21 cellular contexts compared by ENCODE assay signal in genomic region chr18:34544930-34545329, GRCh38.
DNase-seq lines count a peak whose midpoint lies in the region; ATAC-seq, FAIRE-seq and TF ChIP-seq lines count a peak whose summit lies in the region.
"Had no signal": no experiment of that assay in that cellular context is flagged by ENCODE, and none has a peak within 500 bp of the region (broad histone marks: within the 10 kb centered on the region; RNA-seq: fewer than 3 reads in every experiment).

No MANE protein-coding gene starts in this region.

- no peak for TF ChIP-seq CTCF in H1 (IDR thresholded peaks at IDR 0.05; ENCODE audit: control extremely low read depth in 1 of 3, insufficient read depth in 1 of 3, low read depth in 1 of 3, low read length in 3 of 3)
- TF ChIP-seq CTCF in spleen (IDR thresholded peaks at IDR 0.05 in 8 of 11, conservative IDR thresholded peaks at IDR 0.05 in 3 of 11), result no peak

- no peak overlapping the region for H3K56ac ChIP-seq in H1 (replicated peaks; ENCODE audit: insufficient read length, low read depth, low read length)

- H4K91ac ChIP-seq in H1 (replicated peaks; ENCODE audit: insufficient read length, low read length), result peak overlapping the region; percentile 15

- CTCF ChIA-PET in H1 (lab: Charles Lee; ENCODE audit: partially characterized antibody), result interaction anchor here (0.8 kb wide), 2 partner anchors 39 to 116 kb away, joined by 3 read pairs; no protein-coding TSS in a partner anchor

- FAIRE-seq in H1 (lab: Jason Lieb, UNC), result no peak
- FAIRE-seq: GM12878, GM19239, K562, RCC 7860 had no signal

- H3K27me3 ChIP-seq in H1 (replicated peaks in 1 of 4; ENCODE audit: control insufficient read depth in 3 of 4, extremely low read depth in 1 of 4, insufficient read depth in 3 of 4, low read length in 3 of 4), result no peaks in the 10 kb centered on the region
- no peaks in the 10 kb centered on the region for H3K27me3 ChIP-seq in spleen (replicated peaks in 1 of 7)

- no peaks in the 10 kb centered on the region for H3K9me3 ChIP-seq in H1 (ENCODE audit: insufficient read depth in 2 of 2, low read depth in 1 of 2, low read length in 1 of 2)
- no peaks in the 10 kb centered on the region for H3K9me3 ChIP-seq in spleen

- H3K27ac ChIP-seq in H1 (ENCODE audit: low read depth, low read length) (no peak overlapping the region), spleen (no peak overlapping the region)
- H3K27ac ChIP-seq: GM23248 had no signal

- no peak overlapping the region for H3K4me2 ChIP-seq in H1 (ENCODE audit: insufficient read depth in 1 of 2, low read depth in 2 of 2, low read length in 2 of 2)

- no peaks in the 10 kb centered on the region for H3K36me3 ChIP-seq in H1 (ENCODE audit: control insufficient read depth in 2 of 4, insufficient read depth in 4 of 4, low read length in 3 of 4)
- no peaks in the 10 kb centered on the region for H3K36me3 ChIP-seq in spleen

- TF ChIP-seq EP300 in H1 (IDR thresholded peaks at IDR 0.05; ENCODE audit: borderline replicate concordance in 1 of 2, low read depth in 2 of 2, low read length in 2 of 2), result no peak

- no peaks in the 10 kb centered on the region; the same call in 1 of the 2 replicates for H3K23me2 ChIP-seq in H1 (ENCODE audit: low read depth, low read length)

- no peak overlapping the region for H3K27ac Mint-ChIP-seq in activated T-helper 17 cell treated with anti-CD3 and anti-CD28 coated beads, Interleukin-2, amount 50 U/mL, for 72 hours
- H3K27ac Mint-ChIP-seq: B cell; T-helper 2 cell treated with Interferon-gamma antibody and Interleukin-4, amounts not matched to agents 5 μg/mL and 100 μg/mL, for 36 hours had no signal

- intact Hi-C loops in spleen (cut with DNase I; ENCODE audit: low total_unique reads), result no loop called here

- no peak for ATAC-seq in activated T-helper 17 cell treated with anti-CD3 and anti-CD28 coated beads, Interleukin-2, amount 50 U/mL, for 72 hours (replicated peaks)
- ATAC-seq: GM12878, K562 had no signal

- H3K4me3 ChIP-seq in H1 (ENCODE audit: extremely low read depth in 1 of 4, insufficient read depth in 2 of 4, low read depth in 3 of 4, low read length in 4 of 4) (no peak overlapping the region), spleen (no peak overlapping the region)
- H3K4me3 ChIP-seq: GM12878, GM23248, K562 had no signal

- no peaks in the 10 kb centered on the region for H3K79me1 ChIP-seq in H1 (ENCODE audit: low read depth, low read length)

- no peak overlapping the region for H3K23ac ChIP-seq in H1 (ENCODE audit: insufficient read length)

- H3K14ac ChIP-seq in H1 (ENCODE audit: insufficient read length), result no peak overlapping the region

- H2BK120ac ChIP-seq in H1 (replicated peaks; ENCODE audit: low read depth, low read length), result no peak overlapping the region

- H3K18ac ChIP-seq in H1 (ENCODE audit: extremely low read depth, low read length), result no peak overlapping the region

- H3K9ac ChIP-seq in H1 (replicated peaks in 1 of 4; ENCODE audit: extremely low read depth in 1 of 4, low read depth in 3 of 4, low read length in 3 of 4), result no peak overlapping the region
- H3K9ac ChIP-seq: GM23248 had no signal

- H2BK12ac ChIP-seq in H1 (ENCODE audit: low read depth, low read length), result no peak overlapping the region; the same call in 1 of the 2 replicates

- H3K4ac ChIP-seq in H1 (replicated peaks; ENCODE audit: insufficient read length, low read depth, low read length), result no peak overlapping the region

- no peaks in the 10 kb centered on the region for H4K20me1 ChIP-seq in H1 (replicated peaks in 1 of 2; ENCODE audit: control insufficient read depth in 1 of 2, insufficient read depth in 2 of 2, low read length in 2 of 2)

- H2BK5ac ChIP-seq in H1 (ENCODE audit: low read depth, low read length), result no peak overlapping the region; the same call in 1 of the 2 replicates

- POLR2A ChIA-PET in H1 (lab: Charles Lee; ENCODE audit: partially characterized antibody), result no interaction called here

- WGBS in H1 (ENCODE audit: extremely low coverage in 1 of 2, insufficient coverage in 1 of 2, insufficient read length in 1 of 2, insufficient replicate concordance in 2 of 2, low coverage in 1 of 2, low lambda C conversion rate in 2 of 2, missing lambda C conversion rate in 1 of 2), 2 experiments, result 93% methylated on average over 3 of the region's 3 CpGs; no CpG with 5 or more reads in 1 of the 2 experiments
- WGBS in spleen, 5 donors, result 79 to 86% (median 84%) methylated on average over 3 of the region's 3 CpGs

- H2AK5ac ChIP-seq in H1 (ENCODE audit: low read depth, low read length), result no peak overlapping the region

- H3K9me3 Mint-ChIP-seq in activated T-helper 17 cell treated with anti-CD3 and anti-CD28 coated beads, Interleukin-2, amount 50 U/mL, for 72 hours, result peaks cover 4% of the 10 kb centered on the region
- H3K9me3 Mint-ChIP-seq: T-helper 2 cell treated with Interferon-gamma antibody and Interleukin-4, amounts not matched to agents 5 μg/mL and 100 μg/mL, for 36 hours had no signal

- H3K79me2 ChIP-seq in H1 (ENCODE audit: control insufficient read depth in 1 of 2, insufficient read depth in 2 of 2, low read length in 2 of 2), result peaks cover 0 to 14% of the 10 kb centered on the region in 2 experiments; a peak in 1 of 4 replicates

- H2BK20ac ChIP-seq in H1 (ENCODE audit: low read length), result no peak overlapping the region; the same call in 1 of the 2 replicates

- no peak overlapping the region for H2BK15ac ChIP-seq in H1 (ENCODE audit: low read length)

- no peak for TF ChIP-seq RAD21 in H1 (IDR thresholded peaks at IDR 0.05 in 1 of 2, conservative IDR thresholded peaks at IDR 0.05 in 1 of 2; ENCODE audit: low read depth in 2 of 2, low read length in 2 of 2)

- H3K4me1 Mint-ChIP-seq in activated T-helper 17 cell treated with anti-CD3 and anti-CD28 coated beads, Interleukin-2, amount 50 U/mL, for 72 hours, result no peaks in the 10 kb centered on the region
- H3K4me1 Mint-ChIP-seq: B cell had no signal

- H3K4me1 ChIP-seq in H1 (replicated peaks in 1 of 4; ENCODE audit: control insufficient read depth in 3 of 4, insufficient read depth in 4 of 4, low read length in 3 of 4) (peaks cover 2 to 18% (median 13%) of the 10 kb centered on the region in 4 experiments; a peak in 4 of 7 replicates), spleen (no peaks in the 10 kb centered on the region)

- no peak overlapping the region for H3K4me3 Mint-ChIP-seq in activated T-helper 17 cell treated with anti-CD3 and anti-CD28 coated beads, Interleukin-2, amount 50 U/mL, for 72 hours
- H3K4me3 Mint-ChIP-seq: B cell; T-helper 2 cell treated with Interferon-gamma antibody and Interleukin-4, amounts not matched to agents 5 μg/mL and 100 μg/mL, for 36 hours had no signal

- H3K27me3 Mint-ChIP-seq in activated T-helper 17 cell treated with anti-CD3 and anti-CD28 coated beads, Interleukin-2, amount 50 U/mL, for 72 hours, result no peaks in the 10 kb centered on the region
- H3K27me3 Mint-ChIP-seq: B cell had no signal

- H3K36me3 Mint-ChIP-seq in activated T-helper 17 cell treated with anti-CD3 and anti-CD28 coated beads, Interleukin-2, amount 50 U/mL, for 72 hours (ENCODE audit: low read depth), result no peaks in the 10 kb centered on the region

- TF ChIP-seq POLR2A in H1 (IDR thresholded peaks at IDR 0.05; ENCODE audit: control extremely low read depth in 1 of 2, low read depth in 2 of 2, low read length in 2 of 2) (no peak), spleen (IDR thresholded peaks at IDR 0.05) (no peak)

- H2AFZ ChIP-seq in H1 (ENCODE audit: low read length), result no peak overlapping the region
- H2AFZ ChIP-seq: GM23248 had no signal

- no peak overlapping the region for H4K8ac ChIP-seq in H1 (ENCODE audit: extremely low read depth, insufficient read depth, low read length)

- H4K5ac ChIP-seq in H1 (ENCODE audit: insufficient read length, low read depth, low read length), result peak overlapping the region; percentile 9

- DNase-seq in NCI-H2171 treated with DMSO at 0.1 percent for 48 hours (lab: John Stamatoyannopoulos, UW) (peak; percentile 10), NCI-H2171 (lab: John Stamatoyannopoulos, UW) (no peak), DMS153 treated with DMSO at 0.1 percent for 48 hours (lab: John Stamatoyannopoulos, UW; ENCODE audit: unreplicated experiment) (peak; percentile 40), NCI-H2227 (lab: John Stamatoyannopoulos, UW; ENCODE audit: unreplicated experiment) (peak; percentile 34), H1 (ENCODE audit: low read depth in 1 of 2, low spot score in 2 of 2) (no peak), spleen (no peak), NCI-H524 treated with DMSO at 0.1 percent for 48 hours (lab: John Stamatoyannopoulos, UW) (no peak)
- DNase-seq: DMS 273 treated with DMSO at 0.1 percent for 48 hours, GF-D8, GM23248, HCEC 1CT, NCI-H1417 treated with DMSO at 0.1 percent for 48 hours, NCI-H2081 treated with DMSO at 0.1 percent for 48 hours, Right ventricle myocardium superior had no signal

TF ChIP-seq in H1, 55 proteins besides CTCF, POLR2A, EP300 and RAD21:
- TF ChIP-seq JUND (IDR thresholded peaks at IDR 0.05; ENCODE audit: low read length), result no peak
- TF ChIP-seq SAP30 (IDR thresholded peaks at IDR 0.05; ENCODE audit: insufficient read depth, insufficient replicate concordance, low read length), result no peak
- no peak for TF ChIP-seq PHF8 (conservative IDR thresholded peaks at IDR 0.05; ENCODE audit: low read depth, low read length)

Comparison
In these comparisons a context has a peak if more than half of its experiments do, and no peak if none do; other contexts are left out.
1. DNase-seq: peak in NCI-H2171 treated with DMSO at 0.1 percent for 48 hours (single experiment), DMS153 treated with DMSO at 0.1 percent for 48 hours (single experiment) and NCI-H2227 (single experiment); none in NCI-H2171 (single experiment), H1 (0 of 2), spleen (single experiment) and NCI-H524 treated with DMSO at 0.1 percent for 48 hours (single experiment).